ENCODE assay signal across 8 cellular contexts in the genomic region with DNA sequence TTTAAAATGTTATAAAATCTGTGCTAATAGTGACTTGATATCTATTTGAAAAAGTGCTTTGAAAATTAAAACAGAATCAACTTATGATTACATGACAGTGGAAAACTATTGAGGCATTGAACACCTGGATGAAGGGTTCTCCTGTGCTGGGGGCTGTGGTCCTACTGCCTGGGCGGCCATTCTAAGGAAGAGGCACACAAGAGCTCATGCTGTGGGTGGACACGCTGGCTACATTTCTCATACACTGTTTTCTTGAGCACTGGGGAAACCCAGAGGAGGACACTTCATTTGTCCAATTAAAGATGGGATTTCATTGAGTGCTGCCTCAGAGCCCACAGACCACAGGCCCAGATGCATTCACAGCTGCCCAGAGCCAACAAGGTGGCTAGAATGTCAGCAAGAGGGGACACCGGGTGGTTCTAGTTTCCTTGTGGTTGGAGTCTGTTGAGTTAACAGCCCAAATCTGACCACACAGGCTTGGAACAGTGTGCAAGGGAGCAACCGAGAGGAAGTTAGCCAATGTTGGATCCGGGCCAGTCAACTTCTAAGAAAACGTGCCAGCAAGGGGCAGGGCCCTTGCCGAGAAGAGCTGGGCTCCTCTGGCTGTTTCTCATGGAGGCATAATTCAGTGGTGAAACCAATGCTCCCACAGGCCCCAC. TPM values are rescaled to one million over a fixed set of nuclear protein-coding genes. Genes with fewer than 3 reads are reported as not detected.
A peak's percentile ranks its signal among the peaks of the same experiment; 100 is the strongest.
DNase-seq lines count a peak whose midpoint lies in the region; ATAC-seq and TF ChIP-seq lines count a peak whose summit lies in the region.

No MANE protein-coding gene starts in this region.

- H3K9me2 ChIP-seq in GM23338 (ENCODE audit: insufficient read depth), result no peaks in the 10 kb centered on the region

- 14 to 22% (median 16%) methylated on average over 7 of the region's 7 CpGs for WGBS in psoas muscle, 3 donors

- peak overlapping the region; percentile 87 for H3K27ac Mint-ChIP-seq in CD8-positive, alpha-beta T cell
- H3K27ac Mint-ChIP-seq in GM23338, result no peak overlapping the region

- H3K27me3 ChIP-seq in CD8-positive, alpha-beta T cell (ENCODE audit: insufficient read depth, low read length), result no peaks in the 10 kb centered on the region
- no peaks in the 10 kb centered on the region for H3K27me3 ChIP-seq in GM23338 (ENCODE audit: insufficient read depth)
- H3K27me3 ChIP-seq in psoas muscle (ENCODE audit: insufficient read depth in 3 of 3, low read length in 2 of 3), result no peaks in the 10 kb centered on the region

- peaks cover 57% of the 10 kb centered on the region for H3K4me1 Mint-ChIP-seq in CD8-positive, alpha-beta T cell (ENCODE audit: low read depth)
- H3K4me1 Mint-ChIP-seq in GM23338, result peaks cover 17% of the 10 kb centered on the region

- H3K79me2 ChIP-seq in GM23338 (replicated peaks; ENCODE audit: insufficient read depth), result no peaks in the 10 kb centered on the region

- peak; percentile 30 for ATAC-seq in CD8-positive, alpha-beta T cell
- ATAC-seq in GM23338 (no peak), psoas muscle (peak; percentile 85 to 91 (median 88)), HG02588 (IDR thresholded peaks at IDR 0.05; ENCODE audit: unreplicated experiment) (no peak)

- H3F3A ChIP-seq in GM23338 (replicated peaks; ENCODE audit: low read depth), result no peaks in the 10 kb centered on the region

- no peaks in the 10 kb centered on the region for H3K36me3 Mint-ChIP-seq in CD8-positive, alpha-beta T cell
- H3K36me3 Mint-ChIP-seq in GM23338 (ENCODE audit: low read depth), result no peaks in the 10 kb centered on the region

- no peak overlapping the region for H3K4me3 ChIP-seq in CD8-positive, alpha-beta T cell (ENCODE audit: low read depth, low read length)
- no peak overlapping the region for H3K4me3 ChIP-seq in GM23338
- H3K4me3 ChIP-seq in fibroblast of pulmonary artery (replicated peaks; ENCODE audit: low read depth, low read length), result no peak overlapping the region
- H3K4me3 ChIP-seq in psoas muscle, result no peak overlapping the region

- peak overlapping the region; percentile 97 for H2AFZ ChIP-seq in GM23338

- CTCF ChIA-PET in CD8-positive, alpha-beta T cell (lab: Charles Lee), result interaction anchor here (0.6 to 1.4 kb wide), 2 partner anchors 37 to 160 kb away, joined by 3 to 4 read pairs; no protein-coding TSS in a partner anchor

- H4K20me1 ChIP-seq in GM23338 (replicated peaks; ENCODE audit: insufficient read depth), result no peaks in the 10 kb centered on the region

- H3K36me3 ChIP-seq in CD8-positive, alpha-beta T cell (ENCODE audit: insufficient read depth, low read length), result no peaks in the 10 kb centered on the region
- no peaks in the 10 kb centered on the region for H3K36me3 ChIP-seq in GM23338 (ENCODE audit: insufficient read depth)
- no peaks in the 10 kb centered on the region for H3K36me3 ChIP-seq in psoas muscle (ENCODE audit: insufficient read depth in 1 of 2, low read depth in 1 of 2)

- H3K4me1 ChIP-seq in CD8-positive, alpha-beta T cell (ENCODE audit: insufficient read depth, low read length), result peaks cover 57% of the 10 kb centered on the region
- H3K4me1 ChIP-seq in GM23338 (ENCODE audit: insufficient read depth) (peaks cover 7% of the 10 kb centered on the region), psoas muscle (no peaks in the 10 kb centered on the region)

- H3K27ac ChIP-seq in CD8-positive, alpha-beta T cell (ENCODE audit: low read depth, low read length), result peak overlapping the region; percentile 33
- no peak overlapping the region for H3K27ac ChIP-seq in GM23338 (ENCODE audit: low read depth)
- peak overlapping the region; percentile 60 for H3K27ac ChIP-seq in psoas muscle

- peak; percentile 18 to 61 (median 45) for DNase-seq in CD8-positive, alpha-beta T cell
- DNase-seq in GM23338 (ENCODE audit: low spot score) (no peak), NCI-H1105 (lab: John Stamatoyannopoulos, UW) (peak; percentile 10), activated T-cell treated with anti-CD3 and anti-CD28 coated beads for 4 hours (peak; percentile 9), fibroblast of pulmonary artery (ENCODE audit: low read depth) (peak; percentile 94), psoas muscle (peak; percentile 75 to 85), NCI-H2029 (lab: John Stamatoyannopoulos, UW) (no peak)

- no peak for TF ChIP-seq CTCF in CD8-positive, alpha-beta T cell (IDR thresholded peaks at IDR 0.05)
- TF ChIP-seq CTCF in GM23338 (conservative IDR thresholded peaks at IDR 0.05; ENCODE audit: low read depth in 2 of 2) (no peak), fibroblast of pulmonary artery (IDR thresholded peaks at IDR 0.05; ENCODE audit: low read length, missing control alignments) (no peak), psoas muscle (IDR thresholded peaks at IDR 0.05) (no peak)

- intact Hi-C loops in CD8-positive, alpha-beta T cell (cut with DNase I, micrococcal nuclease), result loop anchor here in 1 of 2 experiments (5.0 kb wide), 2 partner anchors 35 to 40 kb away; a partner anchor contains a TSS
- intact Hi-C loops in psoas muscle (cut with DNase I), result no loop called here

- POLR2A ChIA-PET in CD8-positive, alpha-beta T cell (lab: Charles Lee), result interaction anchor here (0.6 to 1.4 kb wide), 7 partner anchors 10 to 125 kb away, joined by 3 to 6 read pairs (median 3); a partner anchor contains a TSS

- no peaks in the 10 kb centered on the region for H3K9me3 ChIP-seq in CD8-positive, alpha-beta T cell (ENCODE audit: low read length)
- H3K9me3 ChIP-seq in psoas muscle, result no peaks in the 10 kb centered on the region

- no peak overlapping the region for H3K4me2 ChIP-seq in GM23338

- no peaks in the 10 kb centered on the region for H3K9me3 Mint-ChIP-seq in CD8-positive, alpha-beta T cell
- H3K9me3 Mint-ChIP-seq in GM23338, result no peaks in the 10 kb centered on the region

- H3K4me3 Mint-ChIP-seq in CD8-positive, alpha-beta T cell, result peak overlapping the region; percentile 38
- no peak overlapping the region for H3K4me3 Mint-ChIP-seq in GM23338

- H3K27me3 Mint-ChIP-seq in CD8-positive, alpha-beta T cell (ENCODE audit: low read depth), result no peaks in the 10 kb centered on the region
- H3K27me3 Mint-ChIP-seq in GM23338 (ENCODE audit: insufficient read depth, low read depth, poor library complexity), result no peaks in the 10 kb centered on the region

TF ChIP-seq in GM23338, 12 proteins besides CTCF, POLR2A, EP300 and RAD21 (continues in another document):
- TF ChIP-seq NANOG (IDR thresholded peaks at IDR 0.05; ENCODE audit: borderline replicate concordance), result no peak
- TF ChIP-seq, protein P1, sequence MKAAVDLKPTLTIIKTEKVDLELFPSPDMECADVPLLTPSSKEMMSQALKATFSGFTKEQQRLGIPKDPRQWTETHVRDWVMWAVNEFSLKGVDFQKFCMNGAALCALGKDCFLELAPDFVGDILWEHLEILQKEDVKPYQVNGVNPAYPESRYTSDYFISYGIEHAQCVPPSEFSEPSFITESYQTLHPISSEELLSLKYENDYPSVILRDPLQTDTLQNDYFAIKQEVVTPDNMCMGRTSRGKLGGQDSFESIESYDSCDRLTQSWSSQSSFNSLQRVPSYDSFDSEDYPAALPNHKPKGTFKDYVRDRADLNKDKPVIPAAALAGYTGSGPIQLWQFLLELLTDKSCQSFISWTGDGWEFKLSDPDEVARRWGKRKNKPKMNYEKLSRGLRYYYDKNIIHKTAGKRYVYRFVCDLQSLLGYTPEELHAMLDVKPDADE (IDR thresholded peaks at IDR 0.05), result no peak
- TF ChIP-seq EZH2 (IDR thresholded peaks at IDR 0.05; ENCODE audit: low read depth, unreplicated experiment), result no peak
- no peak for TF ChIP-seq EZH2phosphoT487 (IDR thresholded peaks at IDR 0.05; ENCODE audit: unreplicated experiment)
- TF ChIP-seq, protein P2, sequence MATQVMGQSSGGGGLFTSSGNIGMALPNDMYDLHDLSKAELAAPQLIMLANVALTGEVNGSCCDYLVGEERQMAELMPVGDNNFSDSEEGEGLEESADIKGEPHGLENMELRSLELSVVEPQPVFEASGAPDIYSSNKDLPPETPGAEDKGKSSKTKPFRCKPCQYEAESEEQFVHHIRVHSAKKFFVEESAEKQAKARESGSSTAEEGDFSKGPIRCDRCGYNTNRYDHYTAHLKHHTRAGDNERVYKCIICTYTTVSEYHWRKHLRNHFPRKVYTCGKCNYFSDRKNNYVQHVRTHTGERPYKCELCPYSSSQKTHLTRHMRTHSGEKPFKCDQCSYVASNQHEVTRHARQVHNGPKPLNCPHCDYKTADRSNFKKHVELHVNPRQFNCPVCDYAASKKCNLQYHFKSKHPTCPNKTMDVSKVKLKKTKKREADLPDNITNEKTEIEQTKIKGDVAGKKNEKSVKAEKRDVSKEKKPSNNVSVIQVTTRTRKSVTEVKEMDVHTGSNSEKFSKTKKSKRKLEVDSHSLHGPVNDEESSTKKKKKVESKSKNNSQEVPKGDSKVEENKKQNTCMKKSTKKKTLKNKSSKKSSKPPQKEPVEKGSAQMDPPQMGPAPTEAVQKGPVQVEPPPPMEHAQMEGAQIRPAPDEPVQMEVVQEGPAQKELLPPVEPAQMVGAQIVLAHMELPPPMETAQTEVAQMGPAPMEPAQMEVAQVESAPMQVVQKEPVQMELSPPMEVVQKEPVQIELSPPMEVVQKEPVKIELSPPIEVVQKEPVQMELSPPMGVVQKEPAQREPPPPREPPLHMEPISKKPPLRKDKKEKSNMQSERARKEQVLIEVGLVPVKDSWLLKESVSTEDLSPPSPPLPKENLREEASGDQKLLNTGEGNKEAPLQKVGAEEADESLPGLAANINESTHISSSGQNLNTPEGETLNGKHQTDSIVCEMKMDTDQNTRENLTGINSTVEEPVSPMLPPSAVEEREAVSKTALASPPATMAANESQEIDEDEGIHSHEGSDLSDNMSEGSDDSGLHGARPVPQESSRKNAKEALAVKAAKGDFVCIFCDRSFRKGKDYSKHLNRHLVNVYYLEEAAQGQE (IDR thresholded peaks at IDR 0.05; ENCODE audit: unreplicated experiment), result no peak
- no peak for TF ChIP-seq JUNB (IDR thresholded peaks at IDR 0.05; ENCODE audit: unreplicated experiment)
- no peak for TF ChIP-seq ZNF331 (CRISPR knock-in tag; IDR thresholded peaks at IDR 0.05; ENCODE audit: low read depth)
- no peak for TF ChIP-seq CREB1 (CRISPR knock-in tag; IDR thresholded peaks at IDR 0.05; ENCODE audit: low read depth)
- TF ChIP-seq POLR2AphosphoS5 (IDR thresholded peaks at IDR 0.05; ENCODE audit: low read depth), result no peak
- TF ChIP-seq STAT1 (IDR thresholded peaks at IDR 0.05; ENCODE audit: unreplicated experiment), result no peak

RNA-seq across cellular contexts. Expression of a gene that starts 35.1 kb away (rescaled TPM):
- total RNA-seq in CD8-positive, alpha-beta T cell, result 100 to 1,000 TPM; 170 TPM
- 78.3 and 78.8 TPM in 2 replicates for total RNA-seq in GM23338 (2014; rRNA removed; shearing (Covaris generic))
- polyA plus RNA-seq in GM23338 (2016; fragmentation: Nextera tagmentation; extraction: Ambion mirVana) (20.1 and 23.0 TPM in 2 replicates), psoas muscle (under 1 TPM; 0.07 to 0.23 (median 0.13) TPM)
- 1 to 10 TPM; 1.5 to 3.3 (median 2.5) TPM for total RNA-seq in psoas muscle

Comparison
In these comparisons a context has a peak if more than half of its experiments do, and no peak if none do; other contexts are left out.
1. ATAC-seq: peak in CD8-positive, alpha-beta T cell (single experiment) and psoas muscle (4 of 4); none in GM23338 (single experiment) and HG02588 (single experiment).
2. DNase-seq: peak in CD8-positive, alpha-beta T cell (7 of 7), NCI-H1105 (single experiment), activated T-cell treated with anti-CD3 and anti-CD28 coated beads for 4 hours (single experiment), fibroblast of pulmonary artery (single experiment) and psoas muscle (2 of 2); none in GM23338 (single experiment) and NCI-H2029 (single experiment).
3. RNA of a gene that starts 35.1 kb away (total RNA-seq): 170 TPM in CD8-positive, alpha-beta T cell and 78.3 to 78.8 TPM in GM23338; 1.5 to 3.3 TPM in psoas muscle; every median in the first group is over 10 times any median in the second.